9 cellular contexts compared by ENCODE assay signal in the genomic region with DNA sequence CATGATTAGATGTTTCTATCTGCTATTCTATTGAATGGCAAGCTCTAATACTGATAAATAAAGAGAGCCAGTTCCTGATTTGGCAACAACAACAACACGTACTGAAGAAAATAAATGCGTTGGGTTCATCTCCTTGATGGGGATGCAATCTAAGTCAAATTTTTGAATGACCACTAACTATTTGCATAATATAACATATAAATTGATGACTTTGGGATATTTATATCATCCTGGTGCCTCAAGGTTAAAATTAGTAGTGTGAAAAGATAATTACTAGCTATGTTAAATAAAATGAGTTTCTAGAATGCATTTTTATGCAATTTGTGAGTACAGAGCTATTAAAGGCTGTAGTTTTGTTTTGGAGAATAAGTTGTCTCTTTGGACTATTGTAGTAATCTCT.
"Had no signal": no experiment of that assay in that cellular context is flagged by ENCODE, and none has a peak within 500 bp of the region (broad histone marks: within the 10 kb centered on the region; RNA-seq: fewer than 3 reads in every experiment).

No MANE protein-coding gene starts in this region.

- H3K4me2 ChIP-seq: GM23338 had no signal

- H3K4me3 Mint-ChIP-seq: GM23338, H9 had no signal

- H3K4me3 ChIP-seq: GM23338, K562 had no signal

- H3K4me1 Mint-ChIP-seq: GM23338, H9 had no signal

- H2AFZ ChIP-seq: GM23338 had no signal

- H3K27ac ChIP-seq: HL-60 had no signal

- H3K27ac Mint-ChIP-seq: GM23338, H9 had no signal

- ATAC-seq: GM23338, K562 had no signal

- DNase-seq: H9, HCEC 1CT, IMR-90, KG1 had no signal

- FAIRE-seq: H1, H54, K562 had no signal

- H3K9me3 Mint-ChIP-seq: GM23338, H9 had no signal
